ENCODE assay signal across 8 cellular contexts in the genomic region with DNA sequence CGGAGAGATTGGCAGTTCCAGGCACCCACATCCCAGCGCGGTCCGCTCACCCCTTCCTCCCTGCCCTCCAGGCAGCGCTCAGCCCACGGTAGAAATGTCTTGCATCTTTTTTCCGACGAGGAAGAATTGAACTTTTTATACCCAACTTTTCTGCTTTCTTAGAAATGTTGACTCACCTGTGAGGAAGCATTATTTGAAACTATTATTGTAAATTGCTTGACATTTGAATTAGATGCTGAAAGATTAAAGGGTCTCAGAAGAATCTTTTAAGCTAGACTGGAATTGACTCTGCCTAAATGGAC. TPM values are rescaled to one million over a fixed set of nuclear protein-coding genes. Genes with fewer than 3 reads are reported as not detected.
A peak's percentile ranks its signal among the peaks of the same experiment; 100 is the strongest.
DNase-seq lines count a peak whose midpoint lies in the region; ATAC-seq and TF ChIP-seq lines count a peak whose summit lies in the region.

No MANE protein-coding gene starts in this region.

- H3K36me3 Mint-ChIP-seq in GM23338 (ENCODE audit: low read depth), result no peaks in the 10 kb centered on the region
- no peaks in the 10 kb centered on the region for H3K36me3 Mint-ChIP-seq in T-helper 17 cell (ENCODE audit: low read depth)

- peak overlapping the region; percentile 89 for H2AFZ ChIP-seq in GM23338

- H3K36me3 ChIP-seq in GM23338 (ENCODE audit: insufficient read depth), result no peaks in the 10 kb centered on the region

- no peak overlapping the region for H3K27ac Mint-ChIP-seq in GM23338
- H3K27ac Mint-ChIP-seq in T-helper 17 cell, result peak overlapping the region; percentile 41

- TF ChIP-seq CTCF in GM23338 (conservative IDR thresholded peaks at IDR 0.05; ENCODE audit: low read depth in 2 of 2) (no peak), fibroblast of villous mesenchyme (IDR thresholded peaks at IDR 0.05; ENCODE audit: insufficient read depth, low read depth, low read length) (no peak)

- no peaks in the 10 kb centered on the region for H3K9me3 Mint-ChIP-seq in GM23338

- H3K4me3 Mint-ChIP-seq in GM23338 (peak overlapping the region; percentile 79), T-helper 17 cell (peak overlapping the region; percentile 89)

- peaks cover 35% of the 10 kb centered on the region for H3K27me3 ChIP-seq in GM23338 (ENCODE audit: insufficient read depth)

- H3K4me3 ChIP-seq in GM23338, result peak overlapping the region; percentile 63
- peak overlapping the region; percentile 71 for H3K4me3 ChIP-seq in fibroblast of villous mesenchyme (ENCODE audit: low read depth, low read length)
- peak overlapping the region; percentile 62 for H3K4me3 ChIP-seq in skeletal muscle cell (ENCODE audit: low read depth, low read length)

- H3K27ac ChIP-seq in GM23338 (ENCODE audit: low read depth), result no peak overlapping the region

- H3K4me2 ChIP-seq in GM23338, result peak overlapping the region; percentile 88

- H3K4me1 Mint-ChIP-seq in GM23338, result peaks cover 35% of the 10 kb centered on the region
- peaks cover 24% of the 10 kb centered on the region for H3K4me1 Mint-ChIP-seq in T-helper 17 cell

- no peaks in the 10 kb centered on the region for H3K9me2 ChIP-seq in GM23338 (ENCODE audit: insufficient read depth)

- no peak for DNase-seq in GM23338 (ENCODE audit: low spot score)
- DNase-seq in T-helper 17 cell, result no peak
- DNase-seq in fibroblast of villous mesenchyme (ENCODE audit: low read depth), result no peak
- DNase-seq in skeletal muscle cell (ENCODE audit: low read depth), result no peak
- no peak for DNase-seq in NCI-H2029 (lab: John Stamatoyannopoulos, UW)
- no peak for DNase-seq in cortex of kidney (lab: John Stamatoyannopoulos, UW)

- no peaks in the 10 kb centered on the region for H3K9me3 ChIP-seq in T-helper 17 cell (ENCODE audit: control insufficient read depth, low read length, poor library complexity, severe bottlenecking)

- peaks cover 21% of the 10 kb centered on the region for H3K4me1 ChIP-seq in GM23338 (ENCODE audit: insufficient read depth)

- ATAC-seq in GM23338 (no peak), T-helper 17 cell (no peak), HG03469 (IDR thresholded peaks at IDR 0.05; ENCODE audit: unreplicated experiment) (no peak), GM18502 (IDR thresholded peaks at IDR 0.05; ENCODE audit: poor library complexity, unreplicated experiment) (no peak)

- no peaks in the 10 kb centered on the region; the same call in 1 of the 2 replicates for H4K20me1 ChIP-seq in GM23338 (replicated peaks; ENCODE audit: insufficient read depth)

- H3K27me3 Mint-ChIP-seq in GM23338 (ENCODE audit: insufficient read depth, low read depth, poor library complexity) (peaks cover 33% of the 10 kb centered on the region), T-helper 17 cell (peaks cover 28% of the 10 kb centered on the region)

- no peaks in the 10 kb centered on the region for H3F3A ChIP-seq in GM23338 (replicated peaks; ENCODE audit: low read depth)

- H3K79me2 ChIP-seq in GM23338 (replicated peaks; ENCODE audit: insufficient read depth), result peaks cover 12% of the 10 kb centered on the region

TF ChIP-seq in GM23338, 12 proteins besides CTCF, POLR2A, EP300 and RAD21:
- TF ChIP-seq ZNF114 (CRISPR knock-in tag; IDR thresholded peaks at IDR 0.05) (no peak), EZH2 (IDR thresholded peaks at IDR 0.05; ENCODE audit: low read depth, unreplicated experiment) (no peak), STAT1 (IDR thresholded peaks at IDR 0.05; ENCODE audit: unreplicated experiment) (no peak)
- TF ChIP-seq, protein P1, sequence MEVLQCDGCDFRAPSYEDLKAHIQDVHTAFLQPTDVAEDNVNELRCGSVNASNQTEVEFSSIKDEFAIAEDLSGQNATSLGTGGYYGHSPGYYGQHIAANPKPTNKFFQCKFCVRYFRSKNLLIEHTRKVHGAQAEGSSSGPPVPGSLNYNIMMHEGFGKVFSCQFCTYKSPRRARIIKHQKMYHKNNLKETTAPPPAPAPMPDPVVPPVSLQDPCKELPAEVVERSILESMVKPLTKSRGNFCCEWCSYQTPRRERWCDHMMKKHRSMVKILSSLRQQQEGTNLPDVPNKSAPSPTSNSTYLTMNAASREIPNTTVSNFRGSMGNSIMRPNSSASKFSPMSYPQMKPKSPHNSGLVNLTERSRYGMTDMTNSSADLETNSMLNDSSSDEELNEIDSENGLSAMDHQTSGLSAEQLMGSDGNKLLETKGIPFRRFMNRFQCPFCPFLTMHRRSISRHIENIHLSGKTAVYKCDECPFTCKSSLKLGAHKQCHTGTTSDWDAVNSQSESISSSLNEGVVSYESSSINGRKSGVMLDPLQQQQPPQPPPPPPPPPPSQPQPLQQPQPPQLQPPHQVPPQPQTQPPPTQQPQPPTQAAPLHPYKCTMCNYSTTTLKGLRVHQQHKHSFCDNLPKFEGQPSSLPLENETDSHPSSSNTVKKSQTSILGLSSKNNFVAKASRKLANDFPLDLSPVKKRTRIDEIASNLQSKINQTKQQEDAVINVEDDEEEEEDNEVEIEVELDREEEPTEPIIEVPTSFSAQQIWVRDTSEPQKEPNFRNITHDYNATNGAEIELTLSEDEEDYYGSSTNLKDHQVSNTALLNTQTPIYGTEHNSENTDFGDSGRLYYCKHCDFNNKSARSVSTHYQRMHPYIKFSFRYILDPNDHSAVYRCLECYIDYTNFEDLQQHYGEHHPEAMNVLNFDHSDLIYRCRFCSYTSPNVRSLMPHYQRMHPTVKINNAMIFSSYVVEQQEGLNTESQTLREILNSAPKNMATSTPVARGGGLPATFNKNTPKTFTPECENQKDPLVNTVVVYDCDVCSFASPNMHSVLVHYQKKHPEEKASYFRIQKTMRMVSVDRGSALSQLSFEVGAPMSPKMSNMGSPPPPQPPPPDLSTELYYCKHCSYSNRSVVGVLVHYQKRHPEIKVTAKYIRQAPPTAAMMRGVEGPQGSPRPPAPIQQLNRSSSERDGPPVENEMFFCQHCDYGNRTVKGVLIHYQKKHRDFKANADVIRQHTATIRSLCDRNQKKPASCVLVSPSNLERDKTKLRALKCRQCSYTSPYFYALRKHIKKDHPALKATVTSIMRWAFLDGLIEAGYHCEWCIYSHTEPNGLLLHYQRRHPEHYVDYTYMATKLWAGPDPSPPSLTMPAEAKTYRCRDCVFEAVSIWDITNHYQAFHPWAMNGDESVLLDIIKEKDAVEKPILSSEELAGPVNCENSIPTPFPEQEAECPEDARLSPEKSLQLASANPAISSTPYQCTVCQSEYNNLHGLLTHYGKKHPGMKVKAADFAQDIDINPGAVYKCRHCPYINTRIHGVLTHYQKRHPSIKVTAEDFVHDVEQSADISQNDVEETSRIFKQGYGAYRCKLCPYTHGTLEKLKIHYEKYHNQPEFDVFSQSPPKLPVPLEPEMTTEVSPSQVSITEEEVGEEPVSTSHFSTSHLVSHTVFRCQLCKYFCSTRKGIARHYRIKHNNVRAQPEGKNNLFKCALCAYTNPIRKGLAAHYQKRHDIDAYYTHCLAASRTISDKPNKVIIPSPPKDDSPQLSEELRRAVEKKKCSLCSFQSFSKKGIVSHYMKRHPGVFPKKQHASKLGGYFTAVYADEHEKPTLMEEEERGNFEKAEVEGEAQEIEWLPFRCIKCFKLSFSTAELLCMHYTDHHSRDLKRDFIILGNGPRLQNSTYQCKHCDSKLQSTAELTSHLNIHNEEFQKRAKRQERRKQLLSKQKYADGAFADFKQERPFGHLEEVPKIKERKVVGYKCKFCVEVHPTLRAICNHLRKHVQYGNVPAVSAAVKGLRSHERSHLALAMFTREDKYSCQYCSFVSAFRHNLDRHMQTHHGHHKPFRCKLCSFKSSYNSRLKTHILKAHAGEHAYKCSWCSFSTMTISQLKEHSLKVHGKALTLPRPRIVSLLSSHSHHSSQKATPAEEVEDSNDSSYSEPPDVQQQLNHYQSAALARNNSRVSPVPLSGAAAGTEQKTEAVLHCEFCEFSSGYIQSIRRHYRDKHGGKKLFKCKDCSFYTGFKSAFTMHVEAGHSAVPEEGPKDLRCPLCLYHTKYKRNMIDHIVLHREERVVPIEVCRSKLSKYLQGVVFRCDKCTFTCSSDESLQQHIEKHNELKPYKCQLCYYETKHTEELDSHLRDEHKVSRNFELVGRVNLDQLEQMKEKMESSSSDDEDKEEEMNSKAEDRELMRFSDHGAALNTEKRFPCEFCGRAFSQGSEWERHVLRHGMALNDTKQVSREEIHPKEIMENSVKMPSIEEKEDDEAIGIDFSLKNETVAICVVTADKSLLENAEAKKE (CRISPR knock-in tag; IDR thresholded peaks at IDR 0.05), result no peak
TF ChIP-seq in GM23338: peak in this region for 0.

RNA-seq across cellular contexts. Expression of a gene that starts 0.9 kb away (rescaled TPM):
- total RNA-seq in GM23338 (2014; rRNA removed; shearing (Covaris generic)), result 12.0 and 17.0 TPM in 2 replicates
- 4.1 and 4.3 TPM in 2 replicates for polyA plus RNA-seq in GM23338 (2016; fragmentation: Nextera tagmentation; extraction: Ambion mirVana)
- 1 to 10 TPM; 1.3 to 3.3 TPM for total RNA-seq in T-helper 17 cell
- total RNA-seq in fibroblast of villous mesenchyme, result 5.6 and 6.1 TPM in 2 replicates
